Comparison of ENCODE assay signal across 1 cellular context in genomic region chr12:28497889-28498411, GRCh38.
TF ChIP-seq lines count a peak whose summit lies in the region.

No MANE protein-coding gene starts in this region.

TF ChIP-seq in GM23338, 12 proteins besides CTCF, POLR2A, EP300 and RAD21 (continued from another document):
- no peak for TF ChIP-seq REST (IDR thresholded peaks at IDR 0.05; ENCODE audit: unreplicated experiment)
